In genomic region chr1:6003568-6004411, GRCh38 we compare ENCODE assay signal across 13 cellular contexts. TPM values are rescaled to one million over a fixed set of nuclear protein-coding genes. Genes with fewer than 3 reads are reported as not detected.
DNase-seq lines count a peak whose midpoint lies in the region; ATAC-seq and TF ChIP-seq lines count a peak whose summit lies in the region.
"Had no signal": no experiment of that assay in that cellular context is flagged by ENCODE, and none has a peak within 500 bp of the region (broad histone marks: within the 10 kb centered on the region; RNA-seq: fewer than 3 reads in every experiment).

No MANE protein-coding gene starts in this region.

- TF ChIP-seq CTCF in WTC11 (IDR thresholded peaks at IDR 0.05) (no peak), left lung (IDR thresholded peaks at IDR 0.05) (no peak)

- H3K9me3 Mint-ChIP-seq in WTC11, result no peaks in the 10 kb centered on the region

- peak overlapping the region; percentile 49; the same call in 1 of the 2 replicates for H3K27ac Mint-ChIP-seq in WTC11

- intact Hi-C loops in left lung (cut with DNase I), result no loop called here

- no peaks in the 10 kb centered on the region for H3K36me3 Mint-ChIP-seq in WTC11

- peaks cover 11% of the 10 kb centered on the region for H3K4me1 Mint-ChIP-seq in WTC11

- no peaks in the 10 kb centered on the region for H3K27me3 Mint-ChIP-seq in WTC11 (ENCODE audit: low read depth)

- no peak for ATAC-seq in WTC11
- no peak for ATAC-seq in left lung
- no peak for ATAC-seq in HG03139 (IDR thresholded peaks at IDR 0.05; ENCODE audit: unreplicated experiment)

- H3K4me2 ChIP-seq in BLaER1, result peak overlapping the region; percentile 78

- CTCF ChIA-PET in WTC11 (lab: Charles Lee), result interaction anchor here (0.8 to 2.1 kb wide), 4 partner anchors 10 to 49 kb away, joined by 3 to 12 read pairs (median 4); partner anchors contain the start of gene NPHP4

- H4K20me1 ChIP-seq in BLaER1, result peaks cover 79% of the 10 kb centered on the region

- peaks cover 71% of the 10 kb centered on the region for H3K4me1 ChIP-seq in BLaER1
- no peaks in the 10 kb centered on the region for H3K4me1 ChIP-seq in left lung
- H3K4me1 ChIP-seq: psoas muscle, thyroid gland had no signal

- H3K36me3 ChIP-seq in BLaER1 (no peaks in the 10 kb centered on the region), left lung (peaks cover 0 to 4% of the 10 kb centered on the region in 2 donors)
- H3K36me3 ChIP-seq: cardiac muscle cell, thyroid gland had no signal

- H3K4me3 Mint-ChIP-seq in WTC11, result no peak overlapping the region

- H3K4me3 ChIP-seq in BLaER1 (no peak overlapping the region), left lung (no peak overlapping the region)
- H3K4me3 ChIP-seq: cardiac muscle cell, psoas muscle, thyroid gland had no signal

- H3K27ac ChIP-seq in BLaER1, result no peak overlapping the region
- no peak overlapping the region for H3K27ac ChIP-seq in left lung
- H3K27ac ChIP-seq: cardiac muscle cell, psoas muscle, thyroid gland had no signal

- H3K9ac ChIP-seq in BLaER1, result peak overlapping the region; percentile 58; the same call in 1 of the 2 replicates

- POLR2A ChIA-PET in WTC11 (lab: Charles Lee), result interaction anchor here (0.9 kb wide), 1 partner anchor 24 kb away, joined by 3 read pairs; no protein-coding TSS in a partner anchor

- H3K9me3 ChIP-seq in BLaER1 (no peaks in the 10 kb centered on the region), left lung (no peaks in the 10 kb centered on the region)
- H3K9me3 ChIP-seq: psoas muscle, thyroid gland had no signal

- H3K27me3 ChIP-seq in BLaER1 (no peaks in the 10 kb centered on the region), left lung (no peaks in the 10 kb centered on the region)
- H3K27me3 ChIP-seq: cardiac muscle cell, thyroid gland had no signal

- DNase-seq in NCI-H1436 treated with DMSO at 0.1 percent for 48 hours (lab: John Stamatoyannopoulos, UW), result peak; percentile 69
- DNase-seq in WTC11 (ENCODE audit: low spot score), result peak; percentile 8
- peak; percentile 19 to 24 for DNase-seq in left lung
- no peak for DNase-seq in T-helper 9 cell
- DNase-seq in hepatic stellate cell (ENCODE audit: low spot score), result no peak
- no peak for DNase-seq in HuH-7.5 (ENCODE audit: low spot score)
- DNase-seq: activated CD8-positive, alpha-beta memory T cell treated with anti-CD3 and anti-CD28 coated beads, Interleukin-2, amount 50 U/mL, for 48 hours; NCI-H446 treated with DMSO at 0.1 percent for 48 hours; thyroid gland had no signal

TF ChIP-seq in WTC11, 78 proteins besides CTCF, POLR2A, EP300 and RAD21:
- no peak for TF ChIP-seq ZBTB43 (CRISPR knock-in tag; IDR thresholded peaks at IDR 0.05)
- 0 out of 2 replicates have a peak, but pooled peaks have one; percentile 27 for TF ChIP-seq USF1 (CRISPR knock-in tag; IDR thresholded peaks at IDR 0.05)
- 0 out of 2 replicates have a peak, but pooled peaks have one; percentile 37 for TF ChIP-seq GTF2I (CRISPR knock-in tag; conservative IDR thresholded peaks at IDR 0.05)
- TF ChIP-seq USF2 (CRISPR knock-in tag; IDR thresholded peaks at IDR 0.05), result peak; percentile 75
- TF ChIP-seq E2F1 (CRISPR knock-in tag; IDR thresholded peaks at IDR 0.05), result no peak
TF ChIP-seq in WTC11: peak in this region for 3.

RNA-seq across cellular contexts. Expression of gene NPHP4, which starts 11.6 kb away (rescaled TPM):
- total RNA-seq in WTC11 (2021), result 10.6 to 16.8 TPM (median 12.0 TPM) in 3 replicates
- 10 to 100 TPM; 13.4 to 16.4 TPM for total RNA-seq in left lung

RNA-seq across cellular contexts. Expression of gene KCNAB2, which starts 41.9 kb away (rescaled TPM):
- total RNA-seq in WTC11 (2021) (9.3 to 10.3 TPM (median 9.6 TPM) in 3 replicates), left lung (10 to 100 TPM; 35.6 to 82.5 TPM)

Comparison
In these comparisons a context has a peak if more than half of its experiments do, and no peak if none do; other contexts are left out.
1. DNase-seq: peak in NCI-H1436 treated with DMSO at 0.1 percent for 48 hours (single experiment), WTC11 (single experiment) and left lung (2 of 2); none in T-helper 9 cell (single experiment), hepatic stellate cell (single experiment) and HuH-7.5 (single experiment).